Comparison of ENCODE assay signal across 13 cellular contexts in the genomic region with DNA sequence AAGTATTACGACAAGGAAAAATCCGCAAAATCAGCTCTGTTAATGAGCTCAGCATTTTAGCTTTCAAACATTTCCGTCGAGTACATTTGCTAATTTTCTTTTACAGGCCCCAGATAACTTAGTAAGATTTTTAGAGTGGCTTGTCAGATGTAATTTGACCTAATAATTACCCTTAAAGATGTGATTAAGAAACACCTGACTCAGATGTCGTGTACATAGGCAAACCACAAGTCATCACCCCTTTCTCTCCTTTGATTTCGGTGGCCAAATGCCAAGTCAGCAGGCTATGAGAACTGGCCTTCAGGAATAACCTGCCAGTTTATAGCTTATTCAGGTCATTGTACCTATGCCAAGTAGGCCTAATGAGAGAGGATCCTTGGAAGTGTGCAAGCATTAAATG.
A peak's percentile ranks its signal among the peaks of the same experiment; 100 is the strongest.
DNase-seq lines count a peak whose midpoint lies in the region; ATAC-seq and TF ChIP-seq lines count a peak whose summit lies in the region.
"Had no signal": no experiment of that assay in that cellular context is flagged by ENCODE, and none has a peak within 500 bp of the region (broad histone marks: within the 10 kb centered on the region; RNA-seq: fewer than 3 reads in every experiment).

No MANE protein-coding gene starts in this region.

- peaks cover 0 to 27% (median 8%) of the 10 kb centered on the region in 5 donors for H3K9me3 Mint-ChIP-seq in CD8-positive, alpha-beta memory T cell

- TF ChIP-seq CTCF in A673 (conservative IDR thresholded peaks at IDR 0.05; ENCODE audit: low read depth, low read length), result no peak
- no peak for TF ChIP-seq CTCF in spleen (IDR thresholded peaks at IDR 0.05 in 8 of 11, conservative IDR thresholded peaks at IDR 0.05 in 3 of 11)

- H3K27me3 ChIP-seq in A673 (replicated peaks; ENCODE audit: insufficient read depth, low read depth, low read length, poor library complexity) (no peaks in the 10 kb centered on the region), SJCRH30 (no peaks in the 10 kb centered on the region), spleen (replicated peaks in 1 of 7) (no peaks in the 10 kb centered on the region)
- H3K27me3 ChIP-seq in CD8-positive, alpha-beta memory T cell (ENCODE audit: insufficient read depth, low read length, poor library complexity, severe bottlenecking), result no peaks in the 10 kb centered on the region
- H3K27me3 ChIP-seq: BLaER1, colonic mucosa had no signal

- peak; percentile 92 for ATAC-seq in left ventricle myocardium superior
- ATAC-seq in GM19397 (IDR thresholded peaks at IDR 0.05; ENCODE audit: unreplicated experiment), result no peak

- H3K27ac Mint-ChIP-seq in CD8-positive, alpha-beta memory T cell, result no peak overlapping the region

- H3K4me3 Mint-ChIP-seq in CD8-positive, alpha-beta memory T cell, result no peak overlapping the region

- POLR2A ChIA-PET in A673 (lab: Charles Lee; ENCODE audit: low non-redundant PET), result no interaction called here
- POLR2A ChIA-PET in CD8-positive, alpha-beta memory T cell (lab: Charles Lee), result no interaction called here

- no peak overlapping the region for H3K27ac ChIP-seq in A673 (ENCODE audit: low read depth, low read length, poor library complexity, severe bottlenecking)
- H3K27ac ChIP-seq in SJCRH30, result no peak overlapping the region
- H3K27ac ChIP-seq in spleen, result no peak overlapping the region
- H3K27ac ChIP-seq in CD8-positive, alpha-beta memory T cell (ENCODE audit: low read depth, low read length), result no peak overlapping the region
- H3K27ac ChIP-seq: BLaER1, colonic mucosa had no signal

- no peaks in the 10 kb centered on the region for H3K36me3 Mint-ChIP-seq in CD8-positive, alpha-beta memory T cell

- CTCF ChIA-PET in A673 (lab: Charles Lee), result no interaction called here
- CTCF ChIA-PET in CD8-positive, alpha-beta memory T cell (lab: Charles Lee), result no interaction called here

- H3K4me1 ChIP-seq in A673 (ENCODE audit: insufficient read depth, low read length, poor library complexity, severe bottlenecking) (peaks cover 56% of the 10 kb centered on the region), SJCRH30 (peaks cover 35% of the 10 kb centered on the region), spleen (peaks cover 0 to 7% (median 0%) of the 10 kb centered on the region in 6 donors)
- no peaks in the 10 kb centered on the region for H3K4me1 ChIP-seq in CD8-positive, alpha-beta memory T cell (ENCODE audit: insufficient read depth, low read length)
- H3K4me1 ChIP-seq: BLaER1, colonic mucosa had no signal

- no peaks in the 10 kb centered on the region for H3K4me1 Mint-ChIP-seq in CD8-positive, alpha-beta memory T cell

- H3K9me3 ChIP-seq in A673 (ENCODE audit: low read depth, low read length, poor library complexity, severe bottlenecking) (no peaks in the 10 kb centered on the region), SJCRH30 (replicated peaks) (no peaks in the 10 kb centered on the region), spleen (no peaks in the 10 kb centered on the region)
- no peaks in the 10 kb centered on the region for H3K9me3 ChIP-seq in CD8-positive, alpha-beta memory T cell (ENCODE audit: low read length)
- H3K9me3 ChIP-seq: BLaER1, colonic mucosa had no signal

- intact Hi-C loops in A673 (cut with micrococcal nuclease; ENCODE audit: unreplicated experiment) (loop anchor here (5.0 to 10.0 kb wide), 2 partner anchors 128 to 375 kb away; no protein-coding TSS in a partner anchor), left ventricle myocardium superior (cut with micrococcal nuclease) (no loop called here), spleen (cut with DNase I; ENCODE audit: low total_unique reads) (no loop called here)

- BruUV-seq in A673 (replicated peaks; lab: Mats Ljungman, UMichigan), result no TSS peak

- no peak for TF ChIP-seq POLR2A in spleen (IDR thresholded peaks at IDR 0.05)

- H3K4me3 ChIP-seq in A673 (ENCODE audit: low read depth, low read length, poor library complexity, severe bottlenecking) (no peak overlapping the region), SJCRH30 (no peak overlapping the region), spleen (no peak overlapping the region)
- H3K4me3 ChIP-seq in CD8-positive, alpha-beta memory T cell (ENCODE audit: low read length), result no peak overlapping the region
- H3K4me3 ChIP-seq: BLaER1, colonic mucosa had no signal

- WGBS in spleen, 5 donors, result 84 to 92% (median 90%) methylated on average over 6 of the region's 6 CpGs

- peak; percentile 35 for DNase-seq in A673 (ENCODE audit: low spot score)
- peak; percentile 91 for DNase-seq in NCI-H1092 treated with DMSO at 0.1 percent for 48 hours (lab: John Stamatoyannopoulos, UW)
- DNase-seq in SJCRH30, result peak; percentile 47 to 74
- peak; percentile 36 for DNase-seq in left ventricle myocardium superior
- no peak for DNase-seq in spleen
- no peak for DNase-seq in CD8-positive, alpha-beta memory T cell
- no peak for DNase-seq in 8988T
- DNase-seq: activated CD4-positive, alpha-beta T cell treated with anti-CD3 and anti-CD28 coated beads, Interleukin-2, amount 50 U/mL, for 4 hours; colonic mucosa; NCI-H1694; stimulated activated CD4-positive, alpha-beta T cell treated with anti-CD3 and anti-CD28 coated beads, Interleukin-4, amount 100 ng/mL, for 24 hours had no signal

- no peaks in the 10 kb centered on the region for H3K36me3 ChIP-seq in A673 (ENCODE audit: insufficient read depth, low read length, poor library complexity, severe bottlenecking)
- H3K36me3 ChIP-seq in SJCRH30, result peaks cover 4% of the 10 kb centered on the region
- H3K36me3 ChIP-seq in spleen, result no peaks in the 10 kb centered on the region
- no peaks in the 10 kb centered on the region for H3K36me3 ChIP-seq in CD8-positive, alpha-beta memory T cell (ENCODE audit: insufficient read depth, low read length)
- H3K36me3 ChIP-seq: BLaER1, colonic mucosa had no signal

- no peaks in the 10 kb centered on the region for H3K27me3 Mint-ChIP-seq in CD8-positive, alpha-beta memory T cell

Comparison
In these comparisons a context has a peak if more than half of its experiments do, and no peak if none do; other contexts are left out.
1. DNase-seq: peak in A673 (single experiment), NCI-H1092 treated with DMSO at 0.1 percent for 48 hours (single experiment), SJCRH30 (2 of 2) and left ventricle myocardium superior (single experiment); none in spleen (single experiment), CD8-positive, alpha-beta memory T cell (0 of 5) and 8988T (single experiment).